In genomic region chr5:4640793-4641192, GRCh38 we compare ENCODE assay signal across 13 cellular contexts.
A peak's percentile ranks its signal among the peaks of the same experiment; 100 is the strongest.
DNase-seq lines count a peak whose midpoint lies in the region; ATAC-seq lines count a peak whose summit lies in the region.
"Had no signal": no experiment of that assay in that cellular context is flagged by ENCODE, and none has a peak within 500 bp of the region (broad histone marks: within the 10 kb centered on the region; RNA-seq: fewer than 3 reads in every experiment).

No MANE protein-coding gene starts in this region.

- H3K9me3 Mint-ChIP-seq in stimulated activated naive CD8-positive, alpha-beta T cell treated with anti-CD3 and anti-CD28 coated beads, Interleukin-15, amount 100 ng/mL, for 72 hours: peaks cover 4 to 8% of the 10 kb centered on the region in 2 donors

- H3K27me3 Mint-ChIP-seq in stimulated activated naive CD8-positive, alpha-beta T cell treated with anti-CD3 and anti-CD28 coated beads, Interleukin-15, amount 100 ng/mL, for 72 hours: no peaks in the 10 kb centered on the region
- H3K27me3 Mint-ChIP-seq: activated CD4-positive, alpha-beta T cell treated with anti-CD3 and anti-CD28 coated beads, Interleukin-2, amount 10 ng/mL, durations not matched to agents 7 days and 5 days had no signal

- H3K4me1 Mint-ChIP-seq in stimulated activated naive CD8-positive, alpha-beta T cell treated with anti-CD3 and anti-CD28 coated beads, Interleukin-15, amount 100 ng/mL, for 72 hours: no peaks in the 10 kb centered on the region
- H3K4me1 Mint-ChIP-seq: activated CD4-positive, alpha-beta T cell treated with anti-CD3 and anti-CD28 coated beads, Interleukin-2, amount 10 ng/mL, durations not matched to agents 7 days and 5 days had no signal

- DNase-seq in ELF-1 (ENCODE audit: low read depth, low spot score) (peak; percentile 72), NCI-H187 treated with DMSO at 0.1 percent for 48 hours (lab: John Stamatoyannopoulos, UW) (peak; percentile 12), astrocyte of the hippocampus (ENCODE audit: low read depth, low spot score) (peak; percentile 20), kidney tubule cell (ENCODE audit: low spot score) (peak; percentile 66), NOMO-1 treated with DMSO at 0.1 percent for 48 hours (lab: John Stamatoyannopoulos, UW; ENCODE audit: unreplicated experiment) (no peak), GOT3 (lab: John Stamatoyannopoulos, UW) (no peak), mucosa of gallbladder (ENCODE audit: low spot score) (no peak)
- no peak for DNase-seq in stimulated activated naive CD8-positive, alpha-beta T cell treated with anti-CD3 and anti-CD28 coated beads, Interleukin-15, amount 100 ng/mL, for 72 hours
- DNase-seq: activated CD4-positive, alpha-beta T cell treated with anti-CD3 and anti-CD28 coated beads, Interleukin-2, amount 10 ng/mL, durations not matched to agents 7 days and 5 days; activated naive CD4-positive, alpha-beta T cell treated with anti-CD3 and anti-CD28 coated beads, Interleukin-2, amount 50 U/mL, for 16 hours; effector CD8-positive, alpha-beta T cell; Right ventricle myocardium superior; stomach had no signal

- H3K27ac Mint-ChIP-seq in stimulated activated naive CD8-positive, alpha-beta T cell treated with anti-CD3 and anti-CD28 coated beads, Interleukin-15, amount 100 ng/mL, for 72 hours: no peak overlapping the region
- H3K27ac Mint-ChIP-seq: activated CD4-positive, alpha-beta T cell treated with anti-CD3 and anti-CD28 coated beads, Interleukin-2, amount 10 ng/mL, durations not matched to agents 7 days and 5 days had no signal

- no peak overlapping the region for H3K4me3 Mint-ChIP-seq in stimulated activated naive CD8-positive, alpha-beta T cell treated with anti-CD3 and anti-CD28 coated beads, Interleukin-15, amount 100 ng/mL, for 72 hours
- H3K4me3 Mint-ChIP-seq: activated CD4-positive, alpha-beta T cell treated with anti-CD3 and anti-CD28 coated beads, Interleukin-2, amount 10 ng/mL, durations not matched to agents 7 days and 5 days had no signal

- ATAC-seq in stimulated activated naive CD8-positive, alpha-beta T cell treated with anti-CD3 and anti-CD28 coated beads, Interleukin-15, amount 100 ng/mL, for 72 hours: no peak

Comparison
In these comparisons a context has a peak if more than half of its experiments do, and no peak if none do; other contexts are left out.
1. DNase-seq: peak in ELF-1 (single experiment), NCI-H187 treated with DMSO at 0.1 percent for 48 hours (single experiment), astrocyte of the hippocampus (single experiment) and kidney tubule cell (single experiment); none in NOMO-1 treated with DMSO at 0.1 percent for 48 hours (single experiment), GOT3 (single experiment), mucosa of gallbladder (single experiment) and stimulated activated naive CD8-positive, alpha-beta T cell treated with anti-CD3 and anti-CD28 coated beads, Interleukin-15, amount 100 ng/mL, for 72 hours (0 of 2).